In the genomic region with DNA sequence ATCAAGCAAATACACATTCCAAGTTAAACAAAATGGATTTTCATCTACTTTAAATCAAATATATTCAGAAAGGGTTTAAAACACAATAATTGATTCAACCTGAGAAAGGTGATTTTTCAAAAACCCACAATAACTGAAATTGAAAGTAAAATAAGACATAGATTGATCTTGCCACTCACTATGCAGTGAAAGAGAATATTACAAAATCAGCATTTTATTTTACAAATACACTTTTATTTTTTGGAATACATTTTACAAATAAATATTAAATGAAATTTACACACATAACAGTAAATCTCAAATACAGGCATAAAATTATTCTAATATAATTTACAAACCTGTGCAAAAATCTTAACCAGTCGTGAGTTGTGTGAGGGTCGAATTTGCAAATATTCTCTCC, we compare ENCODE assay signal across 30 cellular contexts.
"Had no signal": no experiment of that assay in that cellular context is flagged by ENCODE, and none has a peak within 500 bp of the region (broad histone marks: within the 10 kb centered on the region; RNA-seq: fewer than 3 reads in every experiment).

No MANE protein-coding gene starts in this region.

- H3K27me3 ChIP-seq: adrenal gland, body of pancreas, colonic mucosa, heart left ventricle had no signal

- H3K9me3 ChIP-seq: adrenal gland, body of pancreas, colonic mucosa, heart left ventricle had no signal

- H3K27ac ChIP-seq: adrenal gland, body of pancreas, colonic mucosa, heart left ventricle, WERI-Rb-1 had no signal

- H3K4me1 ChIP-seq: colonic mucosa, heart left ventricle had no signal

- H3K36me3 ChIP-seq: adrenal gland, colonic mucosa had no signal

- FAIRE-seq: frontal cortex had no signal

- DNase-seq: activated B cell treated with CpG ODN at 0.5 μM for 24 hours; activated CD4-positive, alpha-beta memory T cell treated with anti-CD3 and anti-CD28 coated beads for 36 hours; activated CD4-positive, alpha-beta T cell treated with anti-CD3 and anti-CD28 coated beads for 36 hours; activated CD4-positive, alpha-beta T cell treated with anti-CD3 and anti-CD28 coated beads, Interleukin-2, amount 10 ng/mL, durations not matched to agents 24 days and 14 days; activated CD4-positive, CD25-positive, alpha-beta regulatory T cell treated with anti-CD3 and anti-CD28 coated beads, Interleukin-2, amount 50 U/mL, for 72 hours; activated CD8-positive, alpha-beta memory T cell treated with anti-CD3 and anti-CD28 coated beads, Interleukin-2, amount 10 ng/mL, durations not matched to agents 7 days and 5 days; activated CD8-positive, alpha-beta memory T cell treated with anti-CD3 and anti-CD28 coated beads, Interleukin-2, amount 50 U/mL, for 4 hours; activated CD8-positive, alpha-beta T cell treated with anti-CD3 and anti-CD28 coated beads, Interleukin-2, amount 10 ng/mL, durations not matched to agents 7 days and 5 days; activated effector memory CD4-positive, alpha-beta T cell treated with anti-CD3 and anti-CD28 coated beads, Interleukin-2, amount 50 U/mL, for 16 hours; activated naive CD4-positive, alpha-beta T cell treated with anti-CD3 and anti-CD28 coated beads for 36 hours; activated naive CD8-positive, alpha-beta T cell treated with anti-CD3 and anti-CD28 coated beads for 36 hours; activated naive CD8-positive, alpha-beta T cell treated with anti-CD3 and anti-CD28 coated beads, Interleukin-2, amount 50 U/mL, for 24 hours; activated T-cell treated with anti-CD3 and anti-CD28 coated beads, Interleukin-2, amount 50 U/mL, for 1 hour; activated T-cell treated with anti-CD3 and anti-CD28 coated beads, Interleukin-2, amount 50 U/mL, for 48 hours; adrenal gland; amygdala; aorta; body of pancreas; caudate nucleus; colonic mucosa; effector CD8-positive, alpha-beta T cell; foreskin fibroblast; glutamatergic neuron; heart left ventricle; T-helper 1 cell; T-helper 17 cell; T1000; WERI-Rb-1 had no signal

- ATAC-seq: activated CD4-positive, alpha-beta T cell treated with anti-CD3 and anti-CD28 coated beads for 36 hours; activated CD8-positive, alpha-beta memory T cell treated with anti-CD3 and anti-CD28 coated beads, Interleukin-2, amount 10 ng/mL, durations not matched to agents 7 days and 5 days; activated CD8-positive, alpha-beta T cell treated with anti-CD3 and anti-CD28 coated beads, Interleukin-2, amount 10 ng/mL, durations not matched to agents 7 days and 5 days; activated naive CD8-positive, alpha-beta T cell treated with anti-CD3 and anti-CD28 coated beads, Interleukin-2, amount 50 U/mL, for 24 hours; body of pancreas; esophagus mucosa; heart left ventricle; T-helper 17 cell had no signal

- H3K4me3 ChIP-seq: adrenal gland, body of pancreas, colonic mucosa, heart left ventricle had no signal
